ENCODE assay signal across 21 cellular contexts in the genomic region with DNA sequence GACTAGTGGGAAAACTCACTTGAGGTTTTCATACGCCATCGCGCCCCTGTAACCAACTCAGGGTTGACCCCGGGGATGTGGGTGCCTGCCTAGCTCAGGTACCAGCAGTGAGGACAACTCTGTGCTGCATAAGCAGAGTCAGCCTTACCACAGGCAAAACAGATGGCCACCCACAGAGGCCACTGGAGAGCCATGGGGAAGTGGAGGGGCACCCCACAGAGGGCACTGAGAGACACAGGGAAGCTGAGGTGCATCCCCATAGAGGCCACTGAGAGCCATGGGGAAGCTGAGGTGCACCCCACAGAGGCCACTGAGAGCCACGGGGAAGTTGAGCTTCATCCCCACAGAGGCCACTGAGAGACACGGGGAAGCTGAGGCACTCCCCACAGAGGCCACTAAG.
A peak's percentile ranks its signal among the peaks of the same experiment; 100 is the strongest.
DNase-seq lines count a peak whose midpoint lies in the region; ATAC-seq and TF ChIP-seq lines count a peak whose summit lies in the region.
"Had no signal": no experiment of that assay in that cellular context is flagged by ENCODE, and none has a peak within 500 bp of the region (broad histone marks: within the 10 kb centered on the region; RNA-seq: fewer than 3 reads in every experiment).

No MANE protein-coding gene starts in this region.

- H3K27me3 ChIP-seq in IMR-90 (ENCODE audit: control insufficient read depth, insufficient read depth, low read length) = no peaks in the 10 kb centered on the region
- no peaks in the 10 kb centered on the region for H3K27me3 ChIP-seq in PC-3 (ENCODE audit: low read length)
- H3K27me3 ChIP-seq in lower lobe of right lung (ENCODE audit: low read depth) = no peaks in the 10 kb centered on the region
- no peaks in the 10 kb centered on the region for H3K27me3 ChIP-seq in upper lobe of right lung
- H3K27me3 ChIP-seq in testis = no peaks in the 10 kb centered on the region
- H3K27me3 ChIP-seq: gastrocnemius medialis, neural progenitor cell had no signal

- H2BK5ac ChIP-seq in IMR-90 (ENCODE audit: low read depth, low read length, poor library complexity, severe bottlenecking) = no peak overlapping the region

- no peak overlapping the region for H2AK9ac ChIP-seq in IMR-90 (replicated peaks; ENCODE audit: low read depth, low read length, poor library complexity)

- no peak for TF ChIP-seq RAD21 in IMR-90 (IDR thresholded peaks at IDR 0.05; ENCODE audit: low read length)

- peaks cover 12% of the 10 kb centered on the region; the same call in 1 of the 2 replicates for H3K36me3 ChIP-seq in IMR-90 (ENCODE audit: control insufficient read depth, insufficient read depth, low read length)
- no peaks in the 10 kb centered on the region for H3K36me3 ChIP-seq in PC-3 (ENCODE audit: low read depth, low read length)
- peaks cover 50% of the 10 kb centered on the region for H3K36me3 ChIP-seq in lower lobe of right lung
- peaks cover 11% of the 10 kb centered on the region for H3K36me3 ChIP-seq in upper lobe of right lung
- no peaks in the 10 kb centered on the region for H3K36me3 ChIP-seq in testis (ENCODE audit: low read depth, missing control alignments)
- H3K36me3 ChIP-seq: neural progenitor cell had no signal

- CTCF ChIA-PET in IMR-90 (lab: Yijun Ruan, JAX) (interaction anchor here (0.8 kb wide), 1 partner anchor 17 kb away, joined by 3 read pairs; no protein-coding TSS in a partner anchor), PC-3 (lab: Charles Lee) (no interaction called here)

- peaks cover 31% of the 10 kb centered on the region for H3K9me1 ChIP-seq in IMR-90 (ENCODE audit: insufficient read depth, low read length)

- intact Hi-C loops in IMR-90 (cut with micrococcal nuclease) (no loop called here), PC-3 (cut with micrococcal nuclease) (loop anchor here (10.0 kb wide), 1 partner anchor 202 kb away; no protein-coding TSS in a partner anchor), lower lobe of right lung (cut with DNase I) (no loop called here), upper lobe of right lung (cut with DNase I) (no loop called here), testis (cut with DNase I; ENCODE audit: low total_unique reads) (no loop called here)

- no TSS peak for BruUV-seq in IMR-90 (replicated peaks; lab: Mats Ljungman, UMichigan)
- no TSS peak for BruUV-seq in PC-3 (replicated peaks; lab: Mats Ljungman, UMichigan)

- no peaks in the 10 kb centered on the region for H3K79me2 ChIP-seq in PC-3 (ENCODE audit: low read length)

- H3F3A ChIP-seq in PC-3 (ENCODE audit: low read length, unreplicated experiment) = no peaks in the 10 kb centered on the region

- no peaks in the 10 kb centered on the region for H3K9me3 ChIP-seq in IMR-90 (ENCODE audit: control insufficient read depth, insufficient read depth, low read length)
- H3K9me3 ChIP-seq in PC-3 (ENCODE audit: low read length) = no peaks in the 10 kb centered on the region
- no peaks in the 10 kb centered on the region for H3K9me3 ChIP-seq in lower lobe of right lung
- no peaks in the 10 kb centered on the region for H3K9me3 ChIP-seq in upper lobe of right lung
- no peaks in the 10 kb centered on the region for H3K9me3 ChIP-seq in testis
- H3K9me3 ChIP-seq: gastrocnemius medialis, mucosa of descending colon had no signal

- dilution Hi-C loops in IMR-90 (cut with HindIII; ENCODE audit: low sequenced_read_pairs, unreplicated experiment) = no loop called here

- H3K9ac ChIP-seq in IMR-90 (ENCODE audit: low read depth, low read length) (no peak overlapping the region), PC-3 (ENCODE audit: low read length) (no peak overlapping the region; the same call in 1 of the 2 replicates)
- H3K9ac ChIP-seq: neural progenitor cell had no signal

- H4K5ac ChIP-seq in IMR-90 (ENCODE audit: low read depth, low read length) = no peak overlapping the region

- no peak for DNase-seq in IMR-90
- DNase-seq in PC-3 = no peak
- no peak for DNase-seq in lower lobe of right lung
- no peak for DNase-seq in upper lobe of right lung
- no peak for DNase-seq in NCI-H345 (lab: John Stamatoyannopoulos, UW)
- no peak for DNase-seq in testis
- DNase-seq in OCI-M1 (lab: John Stamatoyannopoulos, UW) = no peak
- DNase-seq: activated CD4-positive, alpha-beta T cell treated with anti-CD3 and anti-CD28 coated beads, Interleukin-2, amount 10 ng/mL, durations not matched to agents 24 days and 14 days; activated CD8-positive, alpha-beta memory T cell treated with anti-CD3 and anti-CD28 coated beads, Interleukin-2, amount 10 ng/mL, durations not matched to agents 7 days and 5 days; caudate nucleus; CD4-positive, alpha-beta T cell; dermis blood vessel endothelial cell; DMS153; gastrocnemius medialis; mucosa of descending colon; NCI-H146; NCI-H510A; NK-92 treated with Interleukin-12 subunit alpha and Interleukin-12 subunit beta, amount 100 ng/mL, for 24 hours; substantia nigra had no signal

- peak overlapping the region; percentile 19 for H3K4ac ChIP-seq in IMR-90 (ENCODE audit: low read depth, low read length)

- TF ChIP-seq CTCF in IMR-90 (conservative IDR thresholded peaks at IDR 0.05; ENCODE audit: low read depth, low read length) (no peak), PC-3 (conservative IDR thresholded peaks at IDR 0.05; ENCODE audit: low read depth, low read length) (no peak), lower lobe of right lung (IDR thresholded peaks at IDR 0.05) (no peak), upper lobe of right lung (IDR thresholded peaks at IDR 0.05) (no peak), testis (IDR thresholded peaks at IDR 0.05) (no peak)

- 100% methylated on average over 4 of the region's 6 CpGs; no CpG with 5 or more reads in 1 of the 2 experiments for WGBS in IMR-90 (ENCODE audit: extremely low coverage in 2 of 2, insufficient read length in 1 of 2), 2 experiments
- 88 to 95% methylated on average over 4 to 6 of the region's 6 CpGs for WGBS in testis, 2 donors

- H3K4me3 ChIP-seq in IMR-90 (ENCODE audit: insufficient read depth, low read depth, low read length) = no peak overlapping the region
- H3K4me3 ChIP-seq in PC-3 (ENCODE audit: low read length) = no peak overlapping the region
- no peak overlapping the region for H3K4me3 ChIP-seq in lower lobe of right lung
- H3K4me3 ChIP-seq in upper lobe of right lung = no peak overlapping the region
- H3K4me3 ChIP-seq in testis = no peak overlapping the region
- H3K4me3 ChIP-seq: gastrocnemius medialis, mucosa of descending colon, neural progenitor cell had no signal

- H4K8ac ChIP-seq in IMR-90 (ENCODE audit: low read depth in 2 of 2, low read length in 2 of 2) = no peak overlapping the region

- no peak overlapping the region for H3K23ac ChIP-seq in IMR-90 (ENCODE audit: low read depth, low read length)

- in situ Hi-C loops in IMR-90 (cut with MboI; ENCODE audit: low sequenced_read_pairs) = no loop called here

- H3K4me1 ChIP-seq in IMR-90 (ENCODE audit: control insufficient read depth, insufficient read depth, low read length) (peaks cover 29% of the 10 kb centered on the region), PC-3 (ENCODE audit: insufficient read depth, low read length) (peaks cover 47% of the 10 kb centered on the region), lower lobe of right lung (peaks cover 38% of the 10 kb centered on the region), upper lobe of right lung (peaks cover 20% of the 10 kb centered on the region), testis (peaks cover 11% of the 10 kb centered on the region)
- H3K4me1 ChIP-seq: neural progenitor cell had no signal

- no peak overlapping the region for H2BK20ac ChIP-seq in IMR-90 (ENCODE audit: low read depth, low read length)

- TF ChIP-seq POLR2A in IMR-90 (IDR thresholded peaks at IDR 0.05; ENCODE audit: low read depth, low read length) (no peak), testis (IDR thresholded peaks at IDR 0.05) (no peak)

- ATAC-seq in IMR-90 (ENCODE audit: low read depth) = no peak
- ATAC-seq in PC-3 = no peak
- no peak for ATAC-seq in lower lobe of right lung
- peak; percentile 33 for ATAC-seq in upper lobe of right lung
- ATAC-seq: activated CD8-positive, alpha-beta memory T cell treated with anti-CD3 and anti-CD28 coated beads, Interleukin-2, amount 10 ng/mL, durations not matched to agents 7 days and 5 days; gastrocnemius medialis; mucosa of descending colon had no signal

- H2BK120ac ChIP-seq in IMR-90 (ENCODE audit: low read depth, low read length) = peak overlapping the region; percentile 3

- H2AK5ac ChIP-seq in IMR-90 (ENCODE audit: low read depth, low read length) = peak overlapping the region; percentile 46; the same call in 1 of the 2 replicates

- H2AFZ ChIP-seq in IMR-90 (replicated peaks; ENCODE audit: low read length, poor library complexity) (no peak overlapping the region), PC-3 (ENCODE audit: low read length) (no peak overlapping the region)
- H2AFZ ChIP-seq: neural progenitor cell had no signal

- no peak overlapping the region for H3K14ac ChIP-seq in IMR-90 (replicated peaks; ENCODE audit: low read depth, low read length)

- H3K9me2 ChIP-seq in PC-3 (replicated peaks; ENCODE audit: low read length) = no peaks in the 10 kb centered on the region

- POLR2A ChIA-PET in IMR-90 (lab: Charles Lee; ENCODE audit: unreplicated experiment) = no interaction called here
- POLR2A ChIA-PET in PC-3 (lab: Charles Lee; ENCODE audit: unreplicated experiment) = no interaction called here

- H3K79me1 ChIP-seq in IMR-90 (ENCODE audit: low read depth in 1 of 2, low read length in 2 of 2) = peaks cover 0 to 18% of the 10 kb centered on the region in 2 experiments; a peak in 2 of 4 replicates

- H3K27ac ChIP-seq in IMR-90 (ENCODE audit: insufficient read depth, low read length) (no peak overlapping the region), PC-3 (ENCODE audit: low read length) (peak overlapping the region; percentile 95), lower lobe of right lung (peak overlapping the region; percentile 41), upper lobe of right lung (no peak overlapping the region), testis (no peak overlapping the region)
- H3K27ac ChIP-seq: gastrocnemius medialis, neural progenitor cell, VCaP had no signal

- H4K91ac ChIP-seq in IMR-90 (ENCODE audit: insufficient read depth, low read depth, low read length) = peak overlapping the region; percentile 5; the same call in 1 of the 2 replicates

- no peak overlapping the region for H3K56ac ChIP-seq in IMR-90 (ENCODE audit: extremely low read depth, insufficient read depth, low read length)

- H3K4me2 ChIP-seq in IMR-90 (ENCODE audit: low read depth, low read length) (no peak overlapping the region), PC-3 (ENCODE audit: low read length) (no peak overlapping the region)
- H3K4me2 ChIP-seq: neural progenitor cell had no signal

- H2BK15ac ChIP-seq in IMR-90 (ENCODE audit: low read depth, low read length) = no peak overlapping the region

- H3K18ac ChIP-seq in IMR-90 (ENCODE audit: low read depth, low read length) = no peak overlapping the region

- H4K20me1 ChIP-seq in IMR-90 (ENCODE audit: insufficient read depth, low read length) = no peaks in the 10 kb centered on the region
- no peaks in the 10 kb centered on the region for H4K20me1 ChIP-seq in PC-3 (ENCODE audit: low read length)

TF ChIP-seq in IMR-90, 13 proteins besides CTCF, POLR2A, EP300 and RAD21 (continues in another document):
- TF ChIP-seq MXI1 (IDR thresholded peaks at IDR 0.05; ENCODE audit: borderline replicate concordance, low read depth, low read length) (no peak), MAFK (IDR thresholded peaks at IDR 0.05; ENCODE audit: low read depth, low read length) (no peak), MAZ (IDR thresholded peaks at IDR 0.05; ENCODE audit: borderline replicate concordance, low read depth, low read length) (no peak), RCOR1 (IDR thresholded peaks at IDR 0.05; ENCODE audit: insufficient replicate concordance, low read length) (no peak)

Comparison
In these comparisons a context has a peak if more than half of its experiments do, and no peak if none do; other contexts are left out.
1. H3K27ac ChIP-seq: peak in PC-3 (single experiment) and lower lobe of right lung (single experiment); none in IMR-90 (single experiment), upper lobe of right lung (single experiment) and testis (0 of 2).